ENCODE assay signal across 24 cellular contexts in genomic region chr6:92827104-92827503, GRCh38.
"Had no signal": no experiment of that assay in that cellular context is flagged by ENCODE, and none has a peak within 500 bp of the region (broad histone marks: within the 10 kb centered on the region; RNA-seq: fewer than 3 reads in every experiment).

No MANE protein-coding gene starts in this region.

- H3K27ac Mint-ChIP-seq: IgD-negative memory B cell had no signal

- ATAC-seq: K562, Right ventricle myocardium inferior, SK-N-SH treated with all-trans-retinoic acid at 6 μM for 48 hours had no signal

- H3K9me3 ChIP-seq: Peyer's patch had no signal

- FAIRE-seq: HTR-8/SVneo, K562 had no signal

- H3K27me3 Mint-ChIP-seq: IgD-negative memory B cell had no signal

- H3K4me1 Mint-ChIP-seq: IgD-negative memory B cell had no signal

- DNase-seq: Kasumi-1, MV-4-11, NCI-H1048, NCI-H1105, NCI-H1417, NCI-H1436 treated with DMSO at 0.1 percent for 48 hours, NCI-H1694, NCI-H187 treated with DMSO at 0.1 percent for 48 hours, NCI-H2081 treated with DMSO at 0.1 percent for 48 hours, NCI-H2171, NCI-H226, NCI-H446, NCI-H510A, NCI-H524 treated with DMSO at 0.1 percent for 48 hours, NCI-H748 treated with DMSO at 0.1 percent for 48 hours, PC-9, Peyer's patch, SHP77 treated with DMSO at 0.1 percent for 48 hours, SJCRH30 had no signal

- H3K4me3 Mint-ChIP-seq: IgD-negative memory B cell had no signal
